ENCODE assay signal across 1 cellular context in genomic region chr2:11754705-11755026, GRCh38.
TF ChIP-seq lines count a peak whose summit lies in the region.

No MANE protein-coding gene starts in this region.

TF ChIP-seq in endothelial cell of umbilical vein, 7 proteins besides CTCF, POLR2A, EP300 and RAD21 (continued from another document):
- no peak for TF ChIP-seq MAX (IDR thresholded peaks at IDR 0.05; ENCODE audit: insufficient read depth, insufficient read length)
